Comparison of ENCODE assay signal across 13 cellular contexts in genomic region chr17:74782571-74782970, GRCh38. TPM values are rescaled to one million over a fixed set of nuclear protein-coding genes. Genes with fewer than 3 reads are reported as not detected.
"Had no signal": no experiment of that assay in that cellular context is flagged by ENCODE, and none has a peak within 500 bp of the region (broad histone marks: within the 10 kb centered on the region; RNA-seq: fewer than 3 reads in every experiment).

No MANE protein-coding gene starts in this region.

- DNase-seq: activated CD4-positive, alpha-beta T cell treated with anti-CD3 and anti-CD28 coated beads for 4 hours; activated effector memory CD4-positive, alpha-beta T cell treated with Interleukin-2 at 50 U/mL for 16 hours; islet precursor cell; mammary epithelial cell; naive B cell; stimulated activated CD4-positive, alpha-beta T cell treated with anti-CD3 and anti-CD28 coated beads, Interleukin-1b, Interleukin-23, amount 100 ng/mL, for 48 hours; SW 1271; transverse colon; WERI-Rb-1 had no signal

- H3K4me1 ChIP-seq: ascending aorta, breast epithelium, parathyroid adenoma had no signal

- H3K9me3 Mint-ChIP-seq: naive B cell had no signal

- H3K4me3 Mint-ChIP-seq: naive B cell had no signal

- ATAC-seq: left lobe of liver had no signal

- H3K36me3 ChIP-seq: breast epithelium, transverse colon had no signal

- H3K4me3 ChIP-seq: ascending aorta, breast epithelium, transverse colon had no signal

- H3K9me3 ChIP-seq: ascending aorta, breast epithelium, transverse colon had no signal

- H3K27ac ChIP-seq: ascending aorta, breast epithelium, parathyroid adenoma, transverse colon, WERI-Rb-1 had no signal

- H3K27me3 Mint-ChIP-seq: naive B cell had no signal

- H3K27me3 ChIP-seq: ascending aorta, breast epithelium, transverse colon had no signal

RNA-seq across cellular contexts. Expression of gene RAB37, which starts 45.5 kb away (rescaled TPM):
- total RNA-seq: mammary epithelial cell had no signal
- polyA plus RNA-seq: mammary epithelial cell had no signal
